ENCODE assay signal across 19 cellular contexts in the genomic region with DNA sequence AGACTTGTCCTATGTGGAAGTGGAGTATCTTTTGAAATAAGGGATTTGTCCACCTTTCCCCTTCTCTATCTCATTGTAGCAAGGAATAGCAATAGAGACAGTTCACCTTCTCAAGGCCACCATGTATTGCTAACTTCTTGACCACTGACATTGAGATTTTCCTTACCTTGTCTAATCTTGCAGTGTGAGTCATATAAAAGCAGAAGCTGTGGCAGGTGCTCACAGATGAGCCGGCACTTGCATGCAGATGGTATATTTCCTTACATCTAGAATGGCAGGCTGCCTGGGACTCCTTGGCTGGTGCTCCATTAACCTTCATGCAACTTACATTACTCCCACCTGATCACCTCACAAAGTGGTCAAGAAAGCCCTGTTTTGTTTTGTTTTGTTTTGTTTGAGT.
DNase-seq lines count a peak whose midpoint lies in the region; ATAC-seq, FAIRE-seq and TF ChIP-seq lines count a peak whose summit lies in the region.
"Had no signal": no experiment of that assay in that cellular context is flagged by ENCODE, and none has a peak within 500 bp of the region (broad histone marks: within the 10 kb centered on the region; RNA-seq: fewer than 3 reads in every experiment).

No MANE protein-coding gene starts in this region.

- H3K4me2 ChIP-seq in PC-9: 0 out of 2 replicates have a peak overlapping the region, but pooled peaks have one; percentile 77
- peak overlapping the region; percentile 44 for H3K4me2 ChIP-seq in mammary epithelial cell (ENCODE audit: insufficient read depth, low read depth, low read length)
- H3K4me2 ChIP-seq: BLaER1 had no signal

- BruUV-seq in PC-9 (replicated peaks; lab: Mats Ljungman, UMichigan) (no TSS peak), mammary epithelial cell (replicated peaks; lab: Mats Ljungman, UMichigan) (no TSS peak)

- H3K27me3 ChIP-seq in PC-9 (ENCODE audit: insufficient read depth, low read depth) (no peaks in the 10 kb centered on the region), mammary epithelial cell (ENCODE audit: insufficient read depth, low read length) (no peaks in the 10 kb centered on the region), body of pancreas (no peaks in the 10 kb centered on the region)
- H3K27me3 ChIP-seq in effector memory CD4-positive, alpha-beta T cell (replicated peaks; ENCODE audit: control insufficient read depth, insufficient read depth, low read length, poor library complexity, severe bottlenecking): no peaks in the 10 kb centered on the region

- ATAC-seq in HG02885 (IDR thresholded peaks at IDR 0.05; ENCODE audit: poor library complexity, unreplicated experiment) (peak; percentile 51), left colon (peak; percentile 53), body of pancreas (no peak)

- peaks cover 27% of the 10 kb centered on the region; the same call in 1 of the 2 replicates for H3F3A ChIP-seq in PC-9 (ENCODE audit: insufficient read depth, low read depth)

- H3K4me3 ChIP-seq in PC-9: no peak overlapping the region
- no peak overlapping the region for H3K4me3 ChIP-seq in mammary epithelial cell (replicated peaks in 1 of 3; ENCODE audit: insufficient read depth in 1 of 3, low read depth in 2 of 3, low read length in 3 of 3)
- no peak overlapping the region for H3K4me3 ChIP-seq in body of pancreas
- H3K4me3 ChIP-seq in effector memory CD4-positive, alpha-beta T cell (ENCODE audit: insufficient read depth, low read depth, low read length, poor library complexity, severe bottlenecking): no peak overlapping the region
- H3K4me3 ChIP-seq in kidney (ENCODE audit: low read length in 2 of 2): no peak overlapping the region
- H3K4me3 ChIP-seq: BLaER1 had no signal

- H4K20me1 ChIP-seq in PC-9 (ENCODE audit: insufficient read depth): no peaks in the 10 kb centered on the region
- H4K20me1 ChIP-seq in mammary epithelial cell (ENCODE audit: insufficient read depth, low read length): no peaks in the 10 kb centered on the region
- H4K20me1 ChIP-seq: BLaER1 had no signal

- TF ChIP-seq CTCF in PC-9 (conservative IDR thresholded peaks at IDR 0.05) (no peak), mammary epithelial cell (conservative IDR thresholded peaks at IDR 0.05 in 1 of 2, IDR thresholded peaks at IDR 0.05 in 1 of 2; ENCODE audit: extremely low read depth in 1 of 2, insufficient read depth in 1 of 2, low read depth in 1 of 2, low read length in 2 of 2) (no peak), body of pancreas (IDR thresholded peaks at IDR 0.05) (no peak), kidney (IDR thresholded peaks at IDR 0.05; ENCODE audit: borderline replicate concordance, extremely low read depth, insufficient read depth) (no peak)

- dilution Hi-C loops in mammary epithelial cell (cut with HindIII; ENCODE audit: low sequenced_read_pairs): no loop called here

- no peaks in the 10 kb centered on the region for H3K36me3 ChIP-seq in PC-9 (ENCODE audit: low read depth)
- H3K36me3 ChIP-seq in mammary epithelial cell (ENCODE audit: insufficient read depth, low read length): no peaks in the 10 kb centered on the region
- no peaks in the 10 kb centered on the region for H3K36me3 ChIP-seq in body of pancreas (replicated peaks in 1 of 2; ENCODE audit: insufficient read depth in 1 of 2, low read depth in 2 of 2)
- H3K36me3 ChIP-seq in effector memory CD4-positive, alpha-beta T cell (ENCODE audit: control insufficient read depth, insufficient read depth, low read length): no peaks in the 10 kb centered on the region
- no peaks in the 10 kb centered on the region for H3K36me3 ChIP-seq in kidney (ENCODE audit: control insufficient read depth in 1 of 2, insufficient read depth in 2 of 2, low read length in 2 of 2)
- H3K36me3 ChIP-seq: BLaER1 had no signal

- in situ Hi-C loops in mammary epithelial cell (cut with MboI; ENCODE audit: low sequenced_read_pairs in 2 of 2): no loop called here

- no peak overlapping the region for H3K9ac ChIP-seq in mammary epithelial cell (ENCODE audit: insufficient read depth, low read length)
- H3K9ac ChIP-seq in kidney (ENCODE audit: low read length in 2 of 2): no peak overlapping the region
- H3K9ac ChIP-seq: BLaER1 had no signal

- H3K4me1 ChIP-seq in PC-9 (replicated peaks; ENCODE audit: insufficient read depth) (peaks cover 43% of the 10 kb centered on the region), mammary epithelial cell (ENCODE audit: insufficient read depth, low read length) (peaks cover 31% of the 10 kb centered on the region), body of pancreas (peaks cover 8% of the 10 kb centered on the region), kidney (ENCODE audit: control insufficient read depth in 1 of 2, insufficient read depth in 1 of 2, low read depth in 1 of 2, low read length in 2 of 2) (no peaks in the 10 kb centered on the region)
- H3K4me1 ChIP-seq in effector memory CD4-positive, alpha-beta T cell (ENCODE audit: control insufficient read depth, insufficient read depth, low read length, poor library complexity, severe bottlenecking): no peaks in the 10 kb centered on the region
- H3K4me1 ChIP-seq: BLaER1 had no signal

- no peaks in the 10 kb centered on the region for H3K9me2 ChIP-seq in PC-9 (ENCODE audit: insufficient read depth)

- FAIRE-seq in kidney (lab: Jason Lieb, UNC): no peak

- WGBS in mammary epithelial cell (ENCODE audit: low coverage, missing lambda C conversion rate): 55% methylated on average over 1 of the region's 1 CpG
- whole genome bisulfite sequencing in body of pancreas, 2 donors: 60 to 100% methylated on average over 1 of the region's 1 CpG

- CTCF ChIA-PET in PC-9 (lab: Charles Lee): no interaction called here
- CTCF ChIA-PET in mammary epithelial cell (lab: Charles Lee; ENCODE audit: low non-redundant PET): no interaction called here

- DNase-seq in PC-9 (no peak), mammary epithelial cell (peak; percentile 67), left colon (no peak), body of pancreas (no peak), kidney (no peak)
- DNase-seq in effector memory CD4-positive, alpha-beta T cell: no peak
- DNase-seq: CD4-positive, alpha-beta memory T cell; DMS79 treated with DMSO at 0.1 percent for 48 hours; H7; KG1; NCI-H1092 treated with DMSO at 0.1 percent for 48 hours; NCI-H146; NCI-H2029 treated with DMSO at 0.1 percent for 48 hours; NCI-H2171 treated with DMSO at 0.1 percent for 48 hours; NCI-H446 treated with DMSO at 0.1 percent for 48 hours; NCI-H69 had no signal

- POLR2A ChIA-PET in PC-9 (lab: Charles Lee; ENCODE audit: unreplicated experiment): no interaction called here

- intact Hi-C loops in PC-9 (cut with micrococcal nuclease; ENCODE audit: unreplicated experiment): no loop called here
- intact Hi-C loops in mammary epithelial cell (cut with micrococcal nuclease): loop anchor here (2.0 kb wide), 1 partner anchor 34 kb away; no protein-coding TSS in a partner anchor
- intact Hi-C loops in left colon (cut with DNase I, micrococcal nuclease): no loop called here
- intact Hi-C loops in body of pancreas (cut with DNase I): no loop called here
- intact Hi-C loops in kidney (cut with DNase I): no loop called here

- TF ChIP-seq POLR2A in body of pancreas (IDR thresholded peaks at IDR 0.05): no peak

- 0 out of 2 replicates have a peak overlapping the region, but pooled peaks have one; percentile 70 for H3K27ac ChIP-seq in PC-9
- H3K27ac ChIP-seq in mammary epithelial cell (ENCODE audit: insufficient read depth, low read depth, low read length): no peak overlapping the region
- no peak overlapping the region for H3K27ac ChIP-seq in body of pancreas
- no peak overlapping the region for H3K27ac ChIP-seq in effector memory CD4-positive, alpha-beta T cell (ENCODE audit: insufficient read depth, low read length, poor library complexity, severe bottlenecking)
- H3K27ac ChIP-seq in kidney (ENCODE audit: low read depth in 2 of 2, low read length in 2 of 2): no peak overlapping the region
- H3K27ac ChIP-seq: BLaER1, RWPE1 had no signal

- H2AFZ ChIP-seq in PC-9 (no peak overlapping the region), mammary epithelial cell (ENCODE audit: low read depth, low read length) (no peak overlapping the region)

- peaks cover 5% of the 10 kb centered on the region for H3K9me3 ChIP-seq in PC-9 (ENCODE audit: insufficient read depth, low read depth)
- peaks cover 5% of the 10 kb centered on the region for H3K9me3 ChIP-seq in mammary epithelial cell (replicated peaks; ENCODE audit: insufficient read depth, low read length)
- H3K9me3 ChIP-seq in body of pancreas: no peaks in the 10 kb centered on the region
- no peaks in the 10 kb centered on the region for H3K9me3 ChIP-seq in effector memory CD4-positive, alpha-beta T cell (ENCODE audit: control insufficient read depth, low read length)
- H3K9me3 ChIP-seq in kidney (ENCODE audit: control insufficient read depth in 1 of 2, low read length in 2 of 2): no peaks in the 10 kb centered on the region

- H3K79me2 ChIP-seq in PC-9 (ENCODE audit: low read depth) (no peaks in the 10 kb centered on the region), mammary epithelial cell (ENCODE audit: insufficient read depth, low read length) (no peaks in the 10 kb centered on the region)
